In the genomic region with DNA sequence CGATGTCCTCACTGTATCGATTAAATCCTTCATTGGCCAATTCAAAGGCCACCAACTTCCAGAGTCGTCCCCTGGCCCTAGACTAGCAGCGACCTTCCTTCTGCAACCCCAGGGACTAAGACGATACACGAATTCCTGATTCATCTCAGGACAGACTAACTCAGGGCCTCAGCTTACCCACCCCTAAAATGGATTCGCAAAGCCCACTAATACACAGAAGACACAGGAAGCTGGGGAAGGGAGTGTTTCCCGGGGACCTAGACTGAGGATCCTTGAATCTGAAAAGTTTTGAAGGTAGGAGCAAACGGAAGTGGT, we compare ENCODE assay signal across 8 cellular contexts. TPM values are rescaled to one million over a fixed set of nuclear protein-coding genes. Genes with fewer than 3 reads are reported as not detected.
DNase-seq lines count a peak whose midpoint lies in the region; ATAC-seq and TF ChIP-seq lines count a peak whose summit lies in the region.

No MANE protein-coding gene starts in this region.

- peaks cover 10% of the 10 kb centered on the region for H3K36me3 ChIP-seq in breast epithelium

- H3K4me3 ChIP-seq in AG04449 (ENCODE audit: low read depth, low read length) = peak overlapping the region; percentile 78
- peak overlapping the region; percentile 86 to 91 (median 89) for H3K4me3 ChIP-seq in breast epithelium
- peak overlapping the region; percentile 74 for H3K4me3 ChIP-seq in mononuclear cell (ENCODE audit: low read length)

- peak overlapping the region; percentile 89 to 97 for H3K27ac ChIP-seq in breast epithelium

- H3K9me3 ChIP-seq in breast epithelium (no peaks in the 10 kb centered on the region), mononuclear cell (ENCODE audit: low read depth, low read length) (no peaks in the 10 kb centered on the region)

- intact Hi-C loops in breast epithelium (cut with DNase I; ENCODE audit: low total_unique reads) (no loop called here), left colon (cut with DNase I, micrococcal nuclease) (no loop called here)

- TF ChIP-seq CTCF in AG04449 (IDR thresholded peaks at IDR 0.05; ENCODE audit: insufficient read depth, low read length, missing control alignments) (no peak), breast epithelium (IDR thresholded peaks at IDR 0.05) (no peak)

- POLR2A ChIA-PET in AG04449 (lab: Yijun Ruan, JAX) = interaction anchor here (1.0 to 1.7 kb wide), 2 partner anchors 11 to 42 kb away, joined by 4 to 7 read pairs; no protein-coding TSS in a partner anchor

- peaks cover 10 to 19% of the 10 kb centered on the region in 2 donors for H3K4me1 ChIP-seq in breast epithelium
- H3K4me1 ChIP-seq in mononuclear cell (ENCODE audit: insufficient read depth, low read length) = peaks cover 48% of the 10 kb centered on the region

- peak; percentile 2 for ATAC-seq in HG03520 (IDR thresholded peaks at IDR 0.05; ENCODE audit: unreplicated experiment)
- no peak for ATAC-seq in HG02763 (IDR thresholded peaks at IDR 0.05; ENCODE audit: unreplicated experiment)
- ATAC-seq in left colon = no peak
- ATAC-seq in GM19023 (IDR thresholded peaks at IDR 0.05; ENCODE audit: unreplicated experiment) = no peak

- no peaks in the 10 kb centered on the region for H3K27me3 ChIP-seq in breast epithelium
- no peaks in the 10 kb centered on the region for H3K27me3 ChIP-seq in mononuclear cell (ENCODE audit: insufficient read depth, low read length)

- no peak for TF ChIP-seq POLR2A in breast epithelium (IDR thresholded peaks at IDR 0.05)

- DNase-seq in AG04449 (ENCODE audit: low read depth, low spot score) (no peak), breast epithelium (ENCODE audit: low spot score in 2 of 2) (no peak), islet precursor cell (no peak), left colon (no peak)

- CTCF ChIA-PET in AG04449 (lab: Yijun Ruan, JAX) = interaction anchor here (0.6 to 14.0 kb wide), 7 partner anchors 8 to 125 kb away, joined by 3 to 540 read pairs (median 17); no protein-coding TSS in a partner anchor

RNA-seq across cellular contexts. Expression of a gene that starts 0.5 kb away (rescaled TPM):
- total RNA-seq in breast epithelium (100 to 1,000 TPM in 2 of 3 donors, 10 to 100 TPM in 1; 87.2 to 120 (median 112) TPM), mononuclear cell (88.5 TPM), left colon (100 to 1,000 TPM in 1 of 2 donors, 10 to 100 TPM in 1; 96.8 to 102 TPM)

RNA-seq across cellular contexts. Expression of a gene that starts 3.1 kb away (rescaled TPM):
- total RNA-seq in breast epithelium (not detected), mononuclear cell (not detected), left colon (not detected)

RNA-seq across cellular contexts. Expression of a gene that starts 9.9 kb away (rescaled TPM):
- 10 to 100 TPM; 12.1 to 22.4 (median 21.4) TPM for total RNA-seq in breast epithelium
- 30.2 TPM for total RNA-seq in mononuclear cell
- 10 to 100 TPM; 44.2 to 49.8 TPM for total RNA-seq in left colon

RNA-seq across cellular contexts. Expression of a gene that starts 21.9 kb away (rescaled TPM):
- total RNA-seq in breast epithelium (100 to 1,000 TPM in 1 of 3 donors, 10 to 100 TPM in 2; 14.9 to 103 (median 17.1) TPM), mononuclear cell (0.63 TPM), left colon (10 to 100 TPM in 1 of 2 donors, 1 to 10 TPM in 1; 8.0 to 10.1 TPM)

RNA-seq across cellular contexts. Expression of a gene that starts 22.2 kb away (rescaled TPM):
- 100 to 1,000 TPM; 240 to 412 (median 283) TPM for total RNA-seq in breast epithelium
- total RNA-seq in mononuclear cell = 125 TPM
- 100 to 1,000 TPM; 157 to 183 TPM for total RNA-seq in left colon
